ENCODE assay signal across 7 cellular contexts in the genomic region with DNA sequence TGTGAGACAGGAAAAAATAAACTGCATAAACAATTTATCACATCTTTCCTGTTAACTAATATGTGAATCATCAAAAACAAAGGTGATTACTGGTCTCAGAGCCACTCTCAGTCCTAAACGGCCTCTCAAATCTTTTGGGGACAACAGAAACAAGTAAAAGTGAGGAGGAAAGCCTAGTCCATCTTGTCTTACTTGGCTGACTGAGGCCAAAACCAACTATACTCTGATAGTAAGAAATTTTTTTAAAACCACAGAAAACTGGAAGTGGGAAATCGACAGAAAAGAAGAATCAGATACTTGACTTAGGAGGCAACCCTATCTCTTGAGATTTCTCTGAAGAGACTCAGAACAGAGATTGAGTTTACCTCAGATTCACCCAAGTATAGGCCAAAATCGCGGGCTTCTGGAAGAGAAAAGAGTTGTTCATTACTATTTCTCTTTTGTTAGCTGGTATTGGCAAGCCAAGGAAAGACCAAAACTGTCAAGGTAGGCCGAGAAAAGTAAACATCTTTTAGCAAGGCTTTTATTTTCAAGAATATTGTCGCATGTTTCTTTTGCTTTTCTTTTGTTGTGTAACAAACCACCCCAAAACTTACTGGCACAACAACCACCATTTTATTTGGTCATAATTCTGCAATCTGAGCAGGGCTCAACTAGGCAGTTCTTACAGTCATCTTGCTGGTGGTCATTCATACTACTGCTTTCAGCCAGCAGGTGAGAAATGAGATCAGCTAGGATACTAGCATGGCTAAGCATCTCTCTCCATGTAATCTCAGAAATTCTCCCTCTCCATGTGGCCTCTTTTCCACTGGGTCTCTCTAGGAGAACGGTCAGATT. TPM values are rescaled to one million over a fixed set of nuclear protein-coding genes. Genes with fewer than 3 reads are reported as not detected.
DNase-seq lines count a peak whose midpoint lies in the region; ATAC-seq and TF ChIP-seq lines count a peak whose summit lies in the region.

No MANE protein-coding gene starts in this region.

- no peaks in the 10 kb centered on the region for H3K27me3 ChIP-seq in adrenal gland

- no peak for TF ChIP-seq CTCF in adrenal gland (IDR thresholded peaks at IDR 0.05)

- intact Hi-C loops in adrenal gland (cut with DNase I): no loop called here

- no peak for DNase-seq in epithelial cell of prostate (ENCODE audit: low read depth, low spot score)
- no peak for DNase-seq in adrenal gland
- DNase-seq in ecto neural progenitor cell (ENCODE audit: low spot score): no peak

- H3K9me3 ChIP-seq in adrenal gland (replicated peaks in 1 of 3): peaks cover 0 to 7% (median 0%) of the 10 kb centered on the region in 3 donors

- WGBS in adrenal gland, 4 donors: 84 to 93% (median 89%) methylated on average over 7 of the region's 7 CpGs

- ATAC-seq in GM18517 (IDR thresholded peaks at IDR 0.05; ENCODE audit: unreplicated experiment) (peak; percentile 51), GM21529 (IDR thresholded peaks at IDR 0.05; ENCODE audit: unreplicated experiment) (peak; percentile 45), HG03571 (IDR thresholded peaks at IDR 0.05; ENCODE audit: unreplicated experiment) (peak; percentile 45), HG02588 (IDR thresholded peaks at IDR 0.05; ENCODE audit: unreplicated experiment) (no peak)

- TF ChIP-seq POLR2A in adrenal gland (IDR thresholded peaks at IDR 0.05): no peak

- H3K4me1 ChIP-seq in adrenal gland (replicated peaks in 1 of 2): no peaks in the 10 kb centered on the region

- H3K27ac ChIP-seq in epithelial cell of prostate (peak overlapping the region; percentile 86), adrenal gland (no peak overlapping the region)

- H3K36me3 ChIP-seq in adrenal gland (replicated peaks in 1 of 2): no peaks in the 10 kb centered on the region

- H3K4me3 ChIP-seq in adrenal gland: no peak overlapping the region

RNA-seq across cellular contexts. Expression of a gene that starts 46.1 kb away (rescaled TPM):
- total RNA-seq in adrenal gland: 10 to 100 TPM in 2 of 8 donors, 1 to 10 TPM in 6; 3.1 to 14.2 (median 6.2) TPM
- polyA plus RNA-seq in adrenal gland: 1 to 10 TPM; 1.4 to 2.5 (median 1.9) TPM
